ENCODE assay signal across 1 cellular context in the genomic region with DNA sequence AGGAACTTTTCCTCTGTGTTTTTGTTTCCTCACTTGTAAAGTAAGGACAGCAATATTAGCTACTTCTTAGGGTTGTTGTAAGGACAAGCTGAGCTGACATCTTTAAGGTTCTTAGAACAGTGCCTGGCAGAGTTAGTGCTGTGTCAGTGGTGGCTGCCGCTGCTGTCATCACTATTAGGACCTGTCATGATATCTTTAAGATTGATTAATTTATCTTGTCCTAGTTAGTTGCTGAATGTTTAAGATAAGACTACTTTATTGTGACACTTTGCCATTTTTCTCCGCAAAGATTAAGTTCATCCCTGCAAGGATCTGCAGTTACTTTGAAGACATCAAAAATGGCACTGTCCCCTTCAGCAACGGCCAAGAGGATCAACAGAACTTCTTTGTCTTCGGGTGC.
TF ChIP-seq lines count a peak whose summit lies in the region.

No MANE protein-coding gene starts in this region.

TF ChIP-seq in HepG2, 621 proteins besides CTCF, POLR2A, EP300 and RAD21 (continued from another document):
- TF ChIP-seq, protein P1, sequence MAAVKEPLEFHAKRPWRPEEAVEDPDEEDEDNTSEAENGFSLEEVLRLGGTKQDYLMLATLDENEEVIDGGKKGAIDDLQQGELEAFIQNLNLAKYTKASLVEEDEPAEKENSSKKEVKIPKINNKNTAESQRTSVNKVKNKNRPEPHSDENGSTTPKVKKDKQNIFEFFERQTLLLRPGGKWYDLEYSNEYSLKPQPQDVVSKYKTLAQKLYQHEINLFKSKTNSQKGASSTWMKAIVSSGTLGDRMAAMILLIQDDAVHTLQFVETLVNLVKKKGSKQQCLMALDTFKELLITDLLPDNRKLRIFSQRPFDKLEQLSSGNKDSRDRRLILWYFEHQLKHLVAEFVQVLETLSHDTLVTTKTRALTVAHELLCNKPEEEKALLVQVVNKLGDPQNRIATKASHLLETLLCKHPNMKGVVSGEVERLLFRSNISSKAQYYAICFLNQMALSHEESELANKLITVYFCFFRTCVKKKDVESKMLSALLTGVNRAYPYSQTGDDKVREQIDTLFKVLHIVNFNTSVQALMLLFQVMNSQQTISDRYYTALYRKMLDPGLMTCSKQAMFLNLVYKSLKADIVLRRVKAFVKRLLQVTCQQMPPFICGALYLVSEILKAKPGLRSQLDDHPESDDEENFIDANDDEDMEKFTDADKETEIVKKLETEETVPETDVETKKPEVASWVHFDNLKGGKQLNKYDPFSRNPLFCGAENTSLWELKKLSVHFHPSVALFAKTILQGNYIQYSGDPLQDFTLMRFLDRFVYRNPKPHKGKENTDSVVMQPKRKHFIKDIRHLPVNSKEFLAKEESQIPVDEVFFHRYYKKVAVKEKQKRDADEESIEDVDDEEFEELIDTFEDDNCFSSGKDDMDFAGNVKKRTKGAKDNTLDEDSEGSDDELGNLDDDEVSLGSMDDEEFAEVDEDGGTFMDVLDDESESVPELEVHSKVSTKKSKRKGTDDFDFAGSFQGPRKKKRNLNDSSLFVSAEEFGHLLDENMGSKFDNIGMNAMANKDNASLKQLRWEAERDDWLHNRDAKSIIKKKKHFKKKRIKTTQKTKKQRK (IDR thresholded peaks at IDR 0.05; ENCODE audit: low read length), result no peak
